ENCODE assay signal across 28 cellular contexts in the genomic region with DNA sequence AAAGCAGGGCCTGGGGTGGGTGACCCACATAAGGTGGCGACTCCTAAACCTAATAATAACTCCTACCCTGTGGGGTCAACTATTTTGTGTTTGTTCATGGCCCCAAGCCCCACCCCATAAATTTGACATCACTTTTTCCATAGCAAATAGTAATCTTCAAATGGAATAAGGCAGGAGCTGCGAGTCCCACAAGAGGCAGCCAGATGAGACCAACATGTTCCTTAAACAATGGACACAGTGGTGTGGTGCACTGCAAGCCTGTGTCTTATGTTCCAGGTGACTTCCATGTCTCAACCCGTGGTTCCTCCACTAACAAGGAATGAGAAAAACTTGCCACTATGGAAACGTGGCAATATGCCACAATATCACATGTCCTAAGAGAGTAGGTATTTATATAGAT. TPM values are rescaled to one million over a fixed set of nuclear protein-coding genes. Genes with fewer than 3 reads are reported as not detected.
"Had no signal": no experiment of that assay in that cellular context is flagged by ENCODE, and none has a peak within 500 bp of the region (broad histone marks: within the 10 kb centered on the region; RNA-seq: fewer than 3 reads in every experiment).

No MANE protein-coding gene starts in this region.

- H3K36me3 ChIP-seq: stomach, suprapubic skin, thoracic aorta, thyroid gland, tibial artery, tibial nerve, transverse colon, upper lobe of left lung, upper lobe of right lung, uterus, vagina had no signal

- H3K9me3 ChIP-seq: stomach, suprapubic skin, testis, thoracic aorta, thyroid gland, tibial artery, tibial nerve, transverse colon, upper lobe of left lung, upper lobe of right lung, uterus, vagina had no signal

- H3K4me3 ChIP-seq: stomach, suprapubic skin, testis, thoracic aorta, thyroid gland, tibial artery, tibial nerve, transverse colon, upper lobe of left lung, upper lobe of right lung, uterus, vagina had no signal

- H3K27me3 ChIP-seq: testis, thyroid gland, tibial nerve, transverse colon, upper lobe of left lung, uterus, vagina had no signal

- H3K4me1 ChIP-seq: suprapubic skin, testis, upper lobe of left lung, upper lobe of right lung, uterus, vagina had no signal

- H3K27ac ChIP-seq: stomach, suprapubic skin, testis, thoracic aorta, thyroid gland, tibial artery, tibial nerve, upper lobe of left lung, upper lobe of right lung, uterus, vagina had no signal

- DNase-seq: stimulated activated CD4-positive, alpha-beta T cell treated with anti-CD3 and anti-CD28 coated beads, Interleukin-2, amount 100 ng/mL, for 48 hours; stimulated activated CD4-positive, alpha-beta T cell treated with anti-CD3 and anti-CD28 coated beads, Interleukin-4, amount 100 ng/mL, for 1 hour; stimulated activated CD4-positive, alpha-beta T cell treated with anti-CD3 and anti-CD28 coated beads, Interleukin-4, amount 100 ng/mL, for 24 hours; stimulated activated CD4-positive, alpha-beta T cell treated with anti-CD3 and anti-CD28 coated beads, Interleukin-4, amount 100 ng/mL, for 4 hours; stimulated activated CD8-positive, alpha-beta memory T cell treated with anti-CD3 and anti-CD28 coated beads, Interleukin-4, amount 100 ng/mL, for 48 hours; stimulated activated naive B cell treated with anti-CD40 and anti-IgM and Interleukin-4, amounts not matched to agents 10 μg/mL and 1 μg/mL and 100 μg/mL, for 72 hours; stimulated activated naive CD4-positive, alpha-beta T cell; stimulated activated naive CD4-positive, alpha-beta T cell treated with Interleukin-2 at 50 U/mL for 16 hours; stimulated activated naive CD8-positive, alpha-beta T cell treated with anti-CD3 and anti-CD28 coated beads, Interleukin-15, amount 100 ng/mL, for 72 hours; stimulated activated naive CD8-positive, alpha-beta T cell treated with anti-CD3 and anti-CD28 coated beads, Interleukin-15, Interleukin-2, amounts not matched to agents 100 U/mL and 50 U/mL, for 24 hours; stomach; substantia nigra; testis; thyroid gland; tibial artery; transverse colon; trophoblast cell; upper lobe of left lung; upper lobe of right lung; uterus had no signal

RNA-seq across cellular contexts. Expression of a gene that starts 20.6 kb away (rescaled TPM):
- total RNA-seq: stomach, subcutaneous adipose tissue, suprapubic skin, temporal lobe, testis, thoracic aorta, tibial nerve, upper lobe of left lung, upper lobe of right lung, ureter, urinary bladder, uterus, vagina had no signal
- polyA plus RNA-seq: stomach, urinary bladder had no signal
